9 cellular contexts compared by ENCODE assay signal in genomic region chr11:123505546-123506299, GRCh38.
DNase-seq lines count a peak whose midpoint lies in the region; ATAC-seq lines count a peak whose summit lies in the region.
"Had no signal": no experiment of that assay in that cellular context is flagged by ENCODE, and none has a peak within 500 bp of the region (broad histone marks: within the 10 kb centered on the region; RNA-seq: fewer than 3 reads in every experiment).

No MANE protein-coding gene starts in this region.

- peak overlapping the region; percentile 4; the same call in 1 of the 2 replicates for H3K4me3 ChIP-seq in GM08714 (ENCODE audit: low read length)

- peak; percentile 70 for ATAC-seq in GM19468 (IDR thresholded peaks at IDR 0.05; ENCODE audit: extremely low read depth, unreplicated experiment)
- peak; percentile 83 for ATAC-seq in HG03196 (IDR thresholded peaks at IDR 0.05; ENCODE audit: unreplicated experiment)
- no peak for ATAC-seq in stimulated activated memory B cell treated with anti-CD40 and anti-IgM and Interleukin-4, amounts not matched to agents 10 μg/mL and 1 μg/mL and 100 μg/mL, for 72 hours
- no peak for ATAC-seq in esophagus mucosa

- H3K27me3 Mint-ChIP-seq in stimulated activated memory B cell treated with anti-CD40 and anti-IgM and Interleukin-4, amounts not matched to agents 10 μg/mL and 1 μg/mL and 100 μg/mL, for 72 hours: peaks cover 3% of the 10 kb centered on the region

- no peaks in the 10 kb centered on the region for H3K36me3 Mint-ChIP-seq in stimulated activated memory B cell treated with anti-CD40 and anti-IgM and Interleukin-4, amounts not matched to agents 10 μg/mL and 1 μg/mL and 100 μg/mL, for 72 hours

- no peak overlapping the region for H3K4me3 Mint-ChIP-seq in stimulated activated memory B cell treated with anti-CD40 and anti-IgM and Interleukin-4, amounts not matched to agents 10 μg/mL and 1 μg/mL and 100 μg/mL, for 72 hours

- no peaks in the 10 kb centered on the region for H3K9me3 Mint-ChIP-seq in stimulated activated memory B cell treated with anti-CD40 and anti-IgM and Interleukin-4, amounts not matched to agents 10 μg/mL and 1 μg/mL and 100 μg/mL, for 72 hours

- no peak overlapping the region for H3K27ac Mint-ChIP-seq in stimulated activated memory B cell treated with anti-CD40 and anti-IgM and Interleukin-4, amounts not matched to agents 10 μg/mL and 1 μg/mL and 100 μg/mL, for 72 hours

- no peaks in the 10 kb centered on the region for H3K4me1 Mint-ChIP-seq in stimulated activated memory B cell treated with anti-CD40 and anti-IgM and Interleukin-4, amounts not matched to agents 10 μg/mL and 1 μg/mL and 100 μg/mL, for 72 hours

- DNase-seq in glomerular visceral epithelial cell (ENCODE audit: extremely low spot score) (peak; percentile 3), HuH-7 (ENCODE audit: low spot score) (no peak)
- no peak for DNase-seq in stimulated activated CD4-positive, alpha-beta T cell treated with anti-CD3 and anti-CD28 coated beads, Interleukin-4, amount 100 ng/mL, for 4 hours
- DNase-seq: NCI-H1436 had no signal

Comparison
In these comparisons a context has a peak if more than half of its experiments do, and no peak if none do; other contexts are left out.
1. ATAC-seq: peak in GM19468 (single experiment) and HG03196 (single experiment); none in stimulated activated memory B cell treated with anti-CD40 and anti-IgM and Interleukin-4, amounts not matched to agents 10 μg/mL and 1 μg/mL and 100 μg/mL, for 72 hours (single experiment) and esophagus mucosa (single experiment).